Comparison of ENCODE assay signal across 8 cellular contexts in genomic region chr3:171811059-171811912, GRCh38. TPM values are rescaled to one million over a fixed set of nuclear protein-coding genes. Genes with fewer than 3 reads are reported as not detected.
DNase-seq lines count a peak whose midpoint lies in the region; ATAC-seq and TF ChIP-seq lines count a peak whose summit lies in the region.

No MANE protein-coding gene starts in this region.

- peaks cover 33% of the 10 kb centered on the region for H3K4me1 ChIP-seq in left ventricle myocardium inferior
- H3K4me1 ChIP-seq in stomach, result peaks cover 22 to 40% (median 31%) of the 10 kb centered on the region in 4 donors

- H3K36me3 Mint-ChIP-seq in activated naive CD8-positive, alpha-beta T cell treated with anti-CD3 and anti-CD28 coated beads, Interleukin-2, amount 10 ng/mL, durations not matched to agents 7 days and 5 days, result no peaks in the 10 kb centered on the region
- no peaks in the 10 kb centered on the region for H3K36me3 Mint-ChIP-seq in activated naive CD8-positive, alpha-beta T cell treated with anti-CD3 and anti-CD28 coated beads, Interleukin-2, amount 50 U/mL, for 24 hours (ENCODE audit: low read depth)
- no peaks in the 10 kb centered on the region for H3K36me3 Mint-ChIP-seq in WTC11

- no peaks in the 10 kb centered on the region for H3K36me3 ChIP-seq in left ventricle myocardium inferior
- no peaks in the 10 kb centered on the region for H3K36me3 ChIP-seq in stomach

- H3K4me3 ChIP-seq in left ventricle myocardium inferior, result peak overlapping the region; percentile 85
- peak overlapping the region; percentile 67 to 81 (median 70) for H3K4me3 ChIP-seq in stomach

- TF ChIP-seq EP300 in stomach (IDR thresholded peaks at IDR 0.05), result no peak

- CTCF ChIA-PET in WTC11 (lab: Charles Lee), result interaction anchor here (1.4 to 1.9 kb wide), 6 partner anchors 19 to 521 kb away, joined by 4 to 8 read pairs (median 6); no protein-coding TSS in a partner anchor

- H3K9me3 ChIP-seq in left ventricle myocardium inferior (replicated peaks) (no peaks in the 10 kb centered on the region), stomach (no peaks in the 10 kb centered on the region)

- peaks cover 44% of the 10 kb centered on the region for H3K27me3 Mint-ChIP-seq in activated naive CD8-positive, alpha-beta T cell treated with anti-CD3 and anti-CD28 coated beads, Interleukin-2, amount 10 ng/mL, durations not matched to agents 7 days and 5 days
- H3K27me3 Mint-ChIP-seq in activated naive CD8-positive, alpha-beta T cell treated with anti-CD3 and anti-CD28 coated beads, Interleukin-2, amount 50 U/mL, for 24 hours, result peaks cover 47% of the 10 kb centered on the region
- H3K27me3 Mint-ChIP-seq in WTC11 (ENCODE audit: low read depth), result peaks cover 39% of the 10 kb centered on the region

- H3K27ac ChIP-seq in left ventricle myocardium inferior (replicated peaks) (peak overlapping the region; percentile 97), stomach (peak overlapping the region; percentile 92 to 99 (median 92))

- no peak for TF ChIP-seq CTCF in WTC11 (IDR thresholded peaks at IDR 0.05)
- TF ChIP-seq CTCF in left ventricle myocardium inferior (IDR thresholded peaks at IDR 0.05; ENCODE audit: borderline replicate concordance), result no peak
- TF ChIP-seq CTCF in stomach (IDR thresholded peaks at IDR 0.05), result no peak

- H3K27me3 ChIP-seq in left ventricle myocardium inferior (ENCODE audit: low read depth) (no peaks in the 10 kb centered on the region), stomach (no peaks in the 10 kb centered on the region)

- intact Hi-C loops in left ventricle myocardium inferior (cut with micrococcal nuclease) (no loop called here), stomach (cut with DNase I; ENCODE audit: low total_unique reads) (no loop called here), left colon (cut with DNase I, micrococcal nuclease) (no loop called here)

- POLR2A ChIA-PET in activated naive CD8-positive, alpha-beta T cell treated with anti-CD3 and anti-CD28 coated beads, Interleukin-2, amount 10 ng/mL, durations not matched to agents 7 days and 5 days (lab: Charles Lee), result no interaction called here
- POLR2A ChIA-PET in WTC11 (lab: Charles Lee), result interaction anchor here (0.6 kb wide), 1 partner anchor 226 kb away, joined by 3 read pairs; no protein-coding TSS in a partner anchor

- peaks cover 15% of the 10 kb centered on the region for H3K4me1 Mint-ChIP-seq in activated naive CD8-positive, alpha-beta T cell treated with anti-CD3 and anti-CD28 coated beads, Interleukin-2, amount 10 ng/mL, durations not matched to agents 7 days and 5 days
- H3K4me1 Mint-ChIP-seq in activated naive CD8-positive, alpha-beta T cell treated with anti-CD3 and anti-CD28 coated beads, Interleukin-2, amount 50 U/mL, for 24 hours, result peaks cover 29% of the 10 kb centered on the region
- peaks cover 10% of the 10 kb centered on the region for H3K4me1 Mint-ChIP-seq in WTC11

- 70 to 80% (median 74%) methylated on average over 7 of the region's 7 CpGs for WGBS in stomach, 5 donors

- H3K27ac Mint-ChIP-seq in activated naive CD8-positive, alpha-beta T cell treated with anti-CD3 and anti-CD28 coated beads, Interleukin-2, amount 10 ng/mL, durations not matched to agents 7 days and 5 days, result no peak overlapping the region
- no peak overlapping the region for H3K27ac Mint-ChIP-seq in activated naive CD8-positive, alpha-beta T cell treated with anti-CD3 and anti-CD28 coated beads, Interleukin-2, amount 50 U/mL, for 24 hours
- H3K27ac Mint-ChIP-seq in WTC11, result no peak overlapping the region

- peak overlapping the region; percentile 85 for H3K4me3 Mint-ChIP-seq in activated naive CD8-positive, alpha-beta T cell treated with anti-CD3 and anti-CD28 coated beads, Interleukin-2, amount 10 ng/mL, durations not matched to agents 7 days and 5 days
- no peak overlapping the region for H3K4me3 Mint-ChIP-seq in activated naive CD8-positive, alpha-beta T cell treated with anti-CD3 and anti-CD28 coated beads, Interleukin-2, amount 50 U/mL, for 24 hours
- peak overlapping the region; percentile 77 for H3K4me3 Mint-ChIP-seq in WTC11

- ATAC-seq in activated naive CD8-positive, alpha-beta T cell treated with anti-CD3 and anti-CD28 coated beads, Interleukin-2, amount 10 ng/mL, durations not matched to agents 7 days and 5 days (ENCODE audit: low read depth), result no peak
- no peak for ATAC-seq in activated naive CD8-positive, alpha-beta T cell treated with anti-CD3 and anti-CD28 coated beads, Interleukin-2, amount 50 U/mL, for 24 hours
- ATAC-seq in WTC11 (no peak), left colon (no peak)

- H3K9me3 Mint-ChIP-seq in activated naive CD8-positive, alpha-beta T cell treated with anti-CD3 and anti-CD28 coated beads, Interleukin-2, amount 10 ng/mL, durations not matched to agents 7 days and 5 days, result no peaks in the 10 kb centered on the region
- no peaks in the 10 kb centered on the region for H3K9me3 Mint-ChIP-seq in activated naive CD8-positive, alpha-beta T cell treated with anti-CD3 and anti-CD28 coated beads, Interleukin-2, amount 50 U/mL, for 24 hours
- H3K9me3 Mint-ChIP-seq in WTC11, result no peaks in the 10 kb centered on the region

- no peak for TF ChIP-seq POLR2A in stomach (IDR thresholded peaks at IDR 0.05)

- DNase-seq in activated naive CD8-positive, alpha-beta T cell treated with anti-CD3 and anti-CD28 coated beads, Interleukin-2, amount 10 ng/mL, durations not matched to agents 7 days and 5 days, result no peak
- no peak for DNase-seq in activated naive CD8-positive, alpha-beta T cell treated with anti-CD3 and anti-CD28 coated beads, Interleukin-2, amount 50 U/mL, for 24 hours
- DNase-seq in WTC11 (ENCODE audit: low spot score) (no peak), left ventricle myocardium inferior (no peak), stomach (no peak), NCI-H2196 treated with DMSO at 0.1 percent for 48 hours (lab: John Stamatoyannopoulos, UW; ENCODE audit: unreplicated experiment) (no peak), SW480 (ENCODE audit: low spot score) (no peak), left colon (no peak)

TF ChIP-seq in WTC11, 78 proteins besides CTCF, POLR2A, EP300 and RAD21:
- no peak for TF ChIP-seq PRDM15 (CRISPR knock-in tag; IDR thresholded peaks at IDR 0.05)
- TF ChIP-seq TEAD4 (CRISPR knock-in tag; IDR thresholded peaks at IDR 0.05), result no peak
- TF ChIP-seq ZNF416 (CRISPR knock-in tag; IDR thresholded peaks at IDR 0.05), result no peak
- no peak for TF ChIP-seq MLX (CRISPR knock-in tag; IDR thresholded peaks at IDR 0.05)
- TF ChIP-seq GABPB1 (CRISPR knock-in tag; IDR thresholded peaks at IDR 0.05), result peak; percentile 20; the same call in 1 of the 2 replicates
- TF ChIP-seq CREB1 (CRISPR knock-in tag; IDR thresholded peaks at IDR 0.05), result no peak
- TF ChIP-seq MXD4 (CRISPR knock-in tag; IDR thresholded peaks at IDR 0.05; ENCODE audit: borderline replicate concordance), result no peak

RNA-seq across cellular contexts. Expression of gene PLD1, which starts 1.0 kb away (rescaled TPM):
- 1 to 10 TPM; 1.0 to 1.7 TPM for total RNA-seq in activated naive CD8-positive, alpha-beta T cell treated with anti-CD3 and anti-CD28 coated beads, Interleukin-2, amount 10 ng/mL, durations not matched to agents 7 days and 5 days
- 3.2 to 4.0 TPM (median 3.6 TPM) in 3 replicates for total RNA-seq in WTC11 (2021)
- total RNA-seq in left ventricle myocardium inferior, result 59.5 TPM
- 10 to 100 TPM in 4 of 5 donors, 1 to 10 TPM in 1; 7.6 to 43.0 (median 25.1) TPM for total RNA-seq in stomach
- polyA plus RNA-seq in stomach, result 1 to 10 TPM; 3.4 to 9.5 (median 8.6) TPM
- 100 to 1,000 TPM in 1 of 2 donors, 10 to 100 TPM in 1; 79.7 to 109 TPM for total RNA-seq in left colon

RNA-seq across cellular contexts. Expression of gene TMEM212, which starts 31.9 kb away (rescaled TPM):
- total RNA-seq in activated naive CD8-positive, alpha-beta T cell treated with anti-CD3 and anti-CD28 coated beads, Interleukin-2, amount 10 ng/mL, durations not matched to agents 7 days and 5 days, result not detected
- not detected in 3 replicates for total RNA-seq in WTC11 (2021)
- not detected for total RNA-seq in left ventricle myocardium inferior
- not detected for total RNA-seq in stomach
- not detected for polyA plus RNA-seq in stomach
- total RNA-seq in left colon, result not detected
